ENCODE assay signal across 28 cellular contexts in the genomic region with DNA sequence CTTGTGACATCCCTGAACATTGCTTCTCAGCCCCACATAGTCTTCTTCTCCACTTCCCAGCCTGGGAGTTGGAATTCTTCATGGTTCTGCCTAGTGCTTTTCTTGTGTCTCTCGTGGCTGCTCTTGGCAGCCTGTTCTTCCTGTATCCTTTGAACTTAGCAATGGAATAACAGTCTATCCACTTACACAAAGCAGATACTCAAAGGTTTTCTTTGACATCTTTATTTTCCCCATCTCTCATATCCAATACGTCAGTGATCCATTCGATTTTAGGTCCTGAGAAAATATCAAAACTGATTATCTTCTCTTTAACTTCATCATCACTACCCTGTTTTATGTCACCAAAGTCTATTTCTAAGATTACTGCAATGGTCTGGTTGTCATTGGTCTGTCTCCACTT.
"Had no signal": no experiment of that assay in that cellular context is flagged by ENCODE, and none has a peak within 500 bp of the region (broad histone marks: within the 10 kb centered on the region; RNA-seq: fewer than 3 reads in every experiment).

No MANE protein-coding gene starts in this region.

- H3K9me3 ChIP-seq: ovary, psoas muscle, right lobe of liver, sigmoid colon, stomach, thoracic aorta, thyroid gland, tibial nerve, upper lobe of left lung, vagina had no signal

- H3K4me3 ChIP-seq: neural progenitor cell, ovary, psoas muscle, right lobe of liver, sigmoid colon, stomach, thoracic aorta, thyroid gland, tibial nerve, upper lobe of left lung, vagina had no signal

- H3K27ac ChIP-seq: neural progenitor cell, ovary, parathyroid adenoma, psoas muscle, right lobe of liver, sigmoid colon, stomach, thoracic aorta, thyroid gland, tibial nerve, upper lobe of left lung, vagina had no signal

- H3K27me3 Mint-ChIP-seq: natural killer cell treated with Interleukin-12 subunit alpha and Interleukin-12 subunit beta and Interleukin-15 and Interleukin-18, amount 100 ng/mL, for 72 hours; progenitor cell of endocrine pancreas; stimulated activated naive B cell treated with anti-CD40 and anti-IgM and Interleukin-4, amounts not matched to agents 10 μg/mL and 1 μg/mL and 100 μg/mL, for 72 hours; stimulated activated naive CD8-positive, alpha-beta T cell treated with anti-CD3 and anti-CD28 coated beads, Interleukin-15, Interleukin-2, amounts not matched to agents 100 ng/mL and 50 ng/mL, for 24 hours had no signal

- H3K4me1 Mint-ChIP-seq: neural progenitor cell; stimulated activated effector memory CD8-positive, alpha-beta T cell treated with anti-CD3 and anti-CD28 coated beads, Interleukin-12 subunit alpha, Interleukin-12 subunit beta, amount 100 ng/mL, for 72 hours; stimulated activated naive B cell treated with anti-CD40 and anti-IgM and Interleukin-4, amounts not matched to agents 10 μg/mL and 1 μg/mL and 100 μg/mL, for 72 hours had no signal

- DNase-seq: occipital lobe; ovary; posterior cingulate gyrus; psoas muscle; right cardiac atrium; right lobe of liver; sigmoid colon; small intestine; stimulated activated CD4-positive, alpha-beta T cell treated with anti-CD3 and anti-CD28 coated beads, Interleukin-15, amount 100 ng/mL, for 24 hours; stimulated activated CD4-positive, alpha-beta T cell treated with anti-CD3 and anti-CD28 coated beads, Interleukin-2, amount 100 ng/mL, for 24 hours; stimulated activated CD4-positive, alpha-beta T cell treated with anti-CD3 and anti-CD28 coated beads, Interleukin-2, amount 100 ng/mL, for 48 hours; stimulated activated CD4-positive, alpha-beta T cell treated with anti-CD3 and anti-CD28 coated beads, Interleukin-4, amount 100 ng/mL, for 24 hours; stimulated activated naive B cell treated with anti-CD40 and anti-IgM and Interleukin-4, amounts not matched to agents 10 μg/mL and 1 μg/mL and 100 μg/mL, for 72 hours; stimulated activated naive CD4-positive, alpha-beta T cell treated with Interleukin-2 at 50 U/mL for 16 hours; stomach; thyroid gland; trophoblast cell; upper lobe of left lung had no signal

- H2AFZ ChIP-seq: neural progenitor cell, parathyroid adenoma had no signal

- FAIRE-seq: small intestine, urothelium cell line had no signal

- H3K9me3 Mint-ChIP-seq: neural progenitor cell had no signal

- H3K4me2 ChIP-seq: neural progenitor cell had no signal

- H3K27me3 ChIP-seq: neural progenitor cell, ovary, right lobe of liver, sigmoid colon, stomach, thyroid gland, tibial nerve, upper lobe of left lung, vagina had no signal

- H3K36me3 Mint-ChIP-seq: neural progenitor cell; stimulated activated effector memory CD8-positive, alpha-beta T cell treated with anti-CD3 and anti-CD28 coated beads, Interleukin-12 subunit alpha, Interleukin-12 subunit beta, amount 100 ng/mL, for 72 hours; stimulated activated naive B cell treated with anti-CD40 and anti-IgM and Interleukin-4, amounts not matched to agents 10 μg/mL and 1 μg/mL and 100 μg/mL, for 72 hours had no signal

- H3K4me3 Mint-ChIP-seq: natural killer cell treated with Interleukin-12 subunit alpha and Interleukin-12 subunit beta and Interleukin-15 and Interleukin-18, amount 100 ng/mL, for 72 hours; neural progenitor cell; stimulated activated effector memory CD8-positive, alpha-beta T cell treated with anti-CD3 and anti-CD28 coated beads, Interleukin-12 subunit alpha, Interleukin-12 subunit beta, amount 100 ng/mL, for 72 hours; stimulated activated naive B cell treated with anti-CD40 and anti-IgM and Interleukin-4, amounts not matched to agents 10 μg/mL and 1 μg/mL and 100 μg/mL, for 72 hours; stimulated activated naive CD8-positive, alpha-beta T cell treated with anti-CD3 and anti-CD28 coated beads, Interleukin-15, Interleukin-2, amounts not matched to agents 100 ng/mL and 50 ng/mL, for 24 hours had no signal

- H3K9ac ChIP-seq: neural progenitor cell, parathyroid adenoma had no signal

- H3K79me2 ChIP-seq: parathyroid adenoma had no signal

- H3K4me1 ChIP-seq: parathyroid adenoma, psoas muscle, right lobe of liver, sigmoid colon, stomach, thyroid gland, tibial nerve, upper lobe of left lung, vagina had no signal

- H3K36me3 ChIP-seq: neural progenitor cell, ovary, right lobe of liver, sigmoid colon, stomach, thoracic aorta, thyroid gland, tibial nerve, upper lobe of left lung, vagina had no signal

- H3K27ac Mint-ChIP-seq: natural killer cell treated with Interleukin-12 subunit alpha and Interleukin-12 subunit beta and Interleukin-15 and Interleukin-18, amount 100 ng/mL, for 72 hours; neural progenitor cell; progenitor cell of endocrine pancreas; stimulated activated effector memory CD8-positive, alpha-beta T cell treated with anti-CD3 and anti-CD28 coated beads, Interleukin-12 subunit alpha, Interleukin-12 subunit beta, amount 100 ng/mL, for 72 hours; stimulated activated naive B cell treated with anti-CD40 and anti-IgM and Interleukin-4, amounts not matched to agents 10 μg/mL and 1 μg/mL and 100 μg/mL, for 72 hours; stimulated activated naive CD8-positive, alpha-beta T cell treated with anti-CD3 and anti-CD28 coated beads, Interleukin-15, Interleukin-2, amounts not matched to agents 100 ng/mL and 50 ng/mL, for 24 hours had no signal
